Comparison of ENCODE assay signal across 8 cellular contexts in the genomic region with DNA sequence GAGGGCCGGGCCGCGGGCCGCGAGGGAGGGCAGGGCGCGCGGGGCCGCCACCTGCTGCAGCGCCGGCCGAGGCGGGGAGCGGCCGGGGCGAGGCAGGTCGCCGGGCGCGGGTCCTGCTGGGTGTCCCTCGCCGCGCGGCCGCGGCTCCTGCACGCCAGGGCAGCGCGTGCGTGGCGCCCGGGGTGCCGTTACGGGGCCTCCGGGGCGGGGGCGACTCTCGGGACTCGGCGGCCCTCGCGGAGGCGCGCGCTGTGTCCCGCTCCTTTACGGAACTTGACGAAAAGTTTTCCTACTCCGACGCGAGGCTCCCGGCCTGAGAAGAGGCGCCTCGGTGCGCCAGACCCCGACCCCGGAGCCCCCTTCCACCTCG. TPM values are rescaled to one million over a fixed set of nuclear protein-coding genes. Genes with fewer than 3 reads are reported as not detected.
DNase-seq lines count a peak whose midpoint lies in the region; ATAC-seq and TF ChIP-seq lines count a peak whose summit lies in the region.

No MANE protein-coding gene starts in this region.

- H3K4me1 Mint-ChIP-seq in endothelial cell (ENCODE audit: unreplicated experiment) (peaks cover 25% of the 10 kb centered on the region), nephron (peaks cover 46% of the 10 kb centered on the region)

- ATAC-seq in HG02943 (IDR thresholded peaks at IDR 0.05; ENCODE audit: low read depth, unreplicated experiment): peak; percentile 37

- H3K9me3 Mint-ChIP-seq in endothelial cell (ENCODE audit: unreplicated experiment) (no peaks in the 10 kb centered on the region), nephron (no peaks in the 10 kb centered on the region)

- H3K36me3 Mint-ChIP-seq in endothelial cell (ENCODE audit: low read depth, unreplicated experiment) (no peaks in the 10 kb centered on the region), nephron (ENCODE audit: low read depth) (no peaks in the 10 kb centered on the region)

- H3K4me3 Mint-ChIP-seq in endothelial cell (ENCODE audit: unreplicated experiment) (peak overlapping the region; percentile 95), nephron (peak overlapping the region; percentile 91 to 98 (median 93))

- H3K27me3 Mint-ChIP-seq in endothelial cell (ENCODE audit: unreplicated experiment) (peaks cover 9% of the 10 kb centered on the region), nephron (ENCODE audit: low read depth) (peaks cover 9% of the 10 kb centered on the region)

- TF ChIP-seq CTCF in endothelial cell (IDR thresholded peaks at IDR 0.05; ENCODE audit: unreplicated experiment) (no peak), nephron (IDR thresholded peaks at IDR 0.05; ENCODE audit: unreplicated experiment in 3 of 3) (no peak)

- no peak overlapping the region for H3K27ac Mint-ChIP-seq in endothelial cell (ENCODE audit: unreplicated experiment)
- peak overlapping the region in 2 of 3 experiments; percentile 61 to 93 for H3K27ac Mint-ChIP-seq in nephron

- DNase-seq in activated CD4-positive, alpha-beta T cell treated with anti-CD3 and anti-CD28 coated beads for 4 hours: peak; percentile 35 to 43
- DNase-seq in activated CD4-positive, alpha-beta T cell treated with anti-CD3 and anti-CD28 coated beads, Interleukin-2, amount 50 U/mL, for 1 hour: no peak
- DNase-seq in T follicular helper cell (ENCODE audit: low read depth): peak; percentile 10
- peak; percentile 38 for DNase-seq in endothelial cell (ENCODE audit: low spot score)
- no peak for DNase-seq in NCI-H2107 treated with DMSO at 0.1 percent for 48 hours (lab: John Stamatoyannopoulos, UW; ENCODE audit: unreplicated experiment)
- DNase-seq in NCI-H510A (lab: John Stamatoyannopoulos, UW): no peak

RNA-seq across cellular contexts. Expression of a gene that starts 0.3 kb away (rescaled TPM):
- 33.0 TPM for total RNA-seq in endothelial cell (ENCODE audit: unreplicated experiment)

Comparison
In these comparisons a context has a peak if more than half of its experiments do, and no peak if none do; other contexts are left out.
1. DNase-seq: peak in activated CD4-positive, alpha-beta T cell treated with anti-CD3 and anti-CD28 coated beads for 4 hours (2 of 2), T follicular helper cell (single experiment) and endothelial cell (single experiment); none in activated CD4-positive, alpha-beta T cell treated with anti-CD3 and anti-CD28 coated beads, Interleukin-2, amount 50 U/mL, for 1 hour (single experiment), NCI-H2107 treated with DMSO at 0.1 percent for 48 hours (single experiment) and NCI-H510A (single experiment).